ENCODE assay signal across 10 cellular contexts in the genomic region with DNA sequence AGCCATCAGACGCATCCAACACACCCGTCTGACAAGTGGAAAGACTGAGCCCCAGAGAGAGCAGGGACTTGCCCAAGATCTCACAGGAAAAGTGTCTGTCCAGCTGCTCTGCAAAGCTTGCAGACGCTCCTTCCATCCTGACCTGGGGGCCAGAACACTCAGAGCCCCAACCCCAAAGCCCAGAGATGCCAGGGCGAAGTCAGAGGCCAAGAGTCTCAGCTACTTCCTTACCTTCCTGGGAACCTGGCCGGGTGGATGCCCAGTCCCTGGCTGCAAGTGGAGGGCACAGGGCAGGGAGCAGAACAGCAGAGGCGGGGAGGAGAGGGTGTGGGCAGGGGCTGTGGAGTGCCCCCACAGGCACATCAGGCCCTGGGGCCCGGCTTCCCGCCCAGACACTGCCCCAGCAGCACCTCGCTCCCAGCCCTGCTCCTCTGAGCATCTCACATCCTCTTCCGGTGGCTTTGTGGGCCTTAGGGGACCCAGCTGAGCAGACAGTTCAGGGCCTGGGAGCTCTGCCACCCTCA. TPM values are rescaled to one million over a fixed set of nuclear protein-coding genes. Genes with fewer than 3 reads are reported as not detected.
DNase-seq lines count a peak whose midpoint lies in the region; ATAC-seq and TF ChIP-seq lines count a peak whose summit lies in the region.
"Had no signal": no experiment of that assay in that cellular context is flagged by ENCODE, and none has a peak within 500 bp of the region (broad histone marks: within the 10 kb centered on the region; RNA-seq: fewer than 3 reads in every experiment).

No MANE protein-coding gene starts in this region.

- 81 to 92% (median 85%) methylated on average over 5 to 10 of the region's 10 CpGs for WGBS in adrenal gland, 4 donors

- peak overlapping the region; percentile 90 to 98 for H3K27ac Mint-ChIP-seq in natural killer cell treated with Interleukin-12 subunit alpha and Interleukin-12 subunit beta and Interleukin-15 and Interleukin-18, amount 100 ng/mL, for 72 hours

- H3K36me3 Mint-ChIP-seq in natural killer cell treated with Interleukin-12 subunit alpha and Interleukin-12 subunit beta and Interleukin-15 and Interleukin-18, amount 100 ng/mL, for 72 hours: peaks cover 2% of the 10 kb centered on the region

- H3K4me3 Mint-ChIP-seq in natural killer cell treated with Interleukin-12 subunit alpha and Interleukin-12 subunit beta and Interleukin-15 and Interleukin-18, amount 100 ng/mL, for 72 hours: peak overlapping the region; percentile 84

- H3K4me3 ChIP-seq in GM12864 (ENCODE audit: low read depth, low read length) (peak overlapping the region; percentile 46), adrenal gland (no peak overlapping the region)

- H3K9me3 ChIP-seq in adrenal gland (replicated peaks in 1 of 3): no peaks in the 10 kb centered on the region
- H3K9me3 ChIP-seq: neutrophil had no signal

- CTCF ChIA-PET in HEK293T (lab: Yijun Ruan, JAX): interaction anchor here (3.6 kb wide), 1 partner anchor 13 kb away, joined by 16 read pairs; no protein-coding TSS in a partner anchor

- peak; percentile 41 for ATAC-seq in HG03139 (IDR thresholded peaks at IDR 0.05; ENCODE audit: unreplicated experiment)
- peak; percentile 29 to 56 for ATAC-seq in natural killer cell treated with Interleukin-12 subunit alpha and Interleukin-12 subunit beta and Interleukin-15 and Interleukin-18, amount 100 ng/mL, for 72 hours
- no peak for ATAC-seq in GM18517 (IDR thresholded peaks at IDR 0.05; ENCODE audit: unreplicated experiment)
- no peak for ATAC-seq in GM21825 (IDR thresholded peaks at IDR 0.05; ENCODE audit: unreplicated experiment)

- H3K27me3 ChIP-seq in adrenal gland: no peaks in the 10 kb centered on the region

- POLR2A ChIA-PET in HEK293T (lab: Yijun Ruan, JAX): no interaction called here

- H3K27me3 Mint-ChIP-seq in natural killer cell treated with Interleukin-12 subunit alpha and Interleukin-12 subunit beta and Interleukin-15 and Interleukin-18, amount 100 ng/mL, for 72 hours: no peaks in the 10 kb centered on the region

- peaks cover 73 to 74% of the 10 kb centered on the region in 2 donors for H3K4me1 Mint-ChIP-seq in natural killer cell treated with Interleukin-12 subunit alpha and Interleukin-12 subunit beta and Interleukin-15 and Interleukin-18, amount 100 ng/mL, for 72 hours (ENCODE audit: low read depth in 2 of 2)

- peaks cover 39 to 71% of the 10 kb centered on the region in 2 donors for H3K4me1 ChIP-seq in adrenal gland (replicated peaks in 1 of 2)

- intact Hi-C loops in adrenal gland (cut with DNase I): no loop called here

- TF ChIP-seq POLR2A in adrenal gland (IDR thresholded peaks at IDR 0.05): no peak

- no peak for TF ChIP-seq CTCF in GM12864 (IDR thresholded peaks at IDR 0.05; ENCODE audit: low read depth, low read length, missing control alignments)
- TF ChIP-seq CTCF in adrenal gland (IDR thresholded peaks at IDR 0.05): no peak

- H3K9me3 Mint-ChIP-seq in natural killer cell treated with Interleukin-12 subunit alpha and Interleukin-12 subunit beta and Interleukin-15 and Interleukin-18, amount 100 ng/mL, for 72 hours: no peaks in the 10 kb centered on the region

- H3K36me3 ChIP-seq in adrenal gland (replicated peaks in 1 of 2): no peaks in the 10 kb centered on the region
- H3K36me3 ChIP-seq: neutrophil had no signal

- H3K27ac ChIP-seq in adrenal gland: peak overlapping the region in 2 of 5 donors; percentile 82 to 95
- H3K27ac ChIP-seq: neutrophil had no signal

- DNase-seq in GM12864 (ENCODE audit: low read depth) (no peak), HEK293T (ENCODE audit: extremely low spot score) (no peak), adrenal gland (no peak)
- DNase-seq in activated effector memory CD4-positive, alpha-beta T cell treated with anti-CD3 and anti-CD28 coated beads, Interleukin-2, amount 50 U/mL, for 16 hours: peak; percentile 86
- DNase-seq in natural killer cell treated with Interleukin-12 subunit alpha and Interleukin-12 subunit beta and Interleukin-15 and Interleukin-18, amount 100 ng/mL, for 72 hours (ENCODE audit: low spot score): peak; percentile 79
- DNase-seq: NCI-H2081 treated with DMSO at 0.1 percent for 48 hours had no signal

TF ChIP-seq in HEK293T, 16 proteins besides CTCF, POLR2A, EP300 and RAD21:
- TF ChIP-seq FOXA1 (IDR thresholded peaks at IDR 0.05): no peak
- TF ChIP-seq BHLHE40 (IDR thresholded peaks at IDR 0.05; ENCODE audit: borderline replicate concordance): no peak
- no peak for TF ChIP-seq CTBP1 (IDR thresholded peaks at IDR 0.05; ENCODE audit: borderline replicate concordance)
- no peak for TF ChIP-seq SP1 (IDR thresholded peaks at IDR 0.05)
- TF ChIP-seq, protein P1, sequence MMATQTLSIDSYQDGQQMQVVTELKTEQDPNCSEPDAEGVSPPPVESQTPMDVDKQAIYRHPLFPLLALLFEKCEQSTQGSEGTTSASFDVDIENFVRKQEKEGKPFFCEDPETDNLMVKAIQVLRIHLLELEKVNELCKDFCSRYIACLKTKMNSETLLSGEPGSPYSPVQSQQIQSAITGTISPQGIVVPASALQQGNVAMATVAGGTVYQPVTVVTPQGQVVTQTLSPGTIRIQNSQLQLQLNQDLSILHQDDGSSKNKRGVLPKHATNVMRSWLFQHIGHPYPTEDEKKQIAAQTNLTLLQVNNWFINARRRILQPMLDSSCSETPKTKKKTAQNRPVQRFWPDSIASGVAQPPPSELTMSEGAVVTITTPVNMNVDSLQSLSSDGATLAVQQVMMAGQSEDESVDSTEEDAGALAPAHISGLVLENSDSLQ (IDR thresholded peaks at IDR 0.05): no peak
- TF ChIP-seq ELF4 (IDR thresholded peaks at IDR 0.05): no peak
- no peak for TF ChIP-seq FOXK2 (IDR thresholded peaks at IDR 0.05)
- TF ChIP-seq L3MBTL2 (conservative IDR thresholded peaks at IDR 0.05): no peak
- no peak for TF ChIP-seq TARDBP (IDR thresholded peaks at IDR 0.05)
- TF ChIP-seq LEF1 (IDR thresholded peaks at IDR 0.05; ENCODE audit: borderline replicate concordance): no peak

RNA-seq across cellular contexts. Expression of a gene that starts 9.7 kb away (rescaled TPM):
- total RNA-seq in natural killer cell treated with Interleukin-12 subunit alpha and Interleukin-12 subunit beta and Interleukin-15 and Interleukin-18, amount 100 ng/mL, for 72 hours: 100 to 1,000 TPM; 138 to 159 TPM
- total RNA-seq in adrenal gland: 100 to 1,000 TPM in 1 of 8 donors, 10 to 100 TPM in 7; 38.9 to 104 (median 67.5) TPM
- 100 to 1,000 TPM in 1 of 3 donors, 10 to 100 TPM in 2; 21.3 to 170 (median 97.8) TPM for polyA plus RNA-seq in adrenal gland

RNA-seq across cellular contexts. Expression of a gene that starts 32.9 kb away (rescaled TPM):
- 1 to 10 TPM; 4.1 to 7.2 TPM for total RNA-seq in natural killer cell treated with Interleukin-12 subunit alpha and Interleukin-12 subunit beta and Interleukin-15 and Interleukin-18, amount 100 ng/mL, for 72 hours
- 10 to 100 TPM; 14.9 to 67.5 (median 39.7) TPM for total RNA-seq in adrenal gland
- 10 to 100 TPM in 2 of 3 donors, 1 to 10 TPM in 1; 6.7 to 29.0 (median 18.9) TPM for polyA plus RNA-seq in adrenal gland

Comparison
In these comparisons a context has a peak if more than half of its experiments do, and no peak if none do; other contexts are left out.
1. DNase-seq: peak in activated effector memory CD4-positive, alpha-beta T cell treated with anti-CD3 and anti-CD28 coated beads, Interleukin-2, amount 50 U/mL, for 16 hours (single experiment) and natural killer cell treated with Interleukin-12 subunit alpha and Interleukin-12 subunit beta and Interleukin-15 and Interleukin-18, amount 100 ng/mL, for 72 hours (single experiment); none in GM12864 (single experiment), HEK293T (single experiment) and adrenal gland (0 of 7).
2. ATAC-seq: peak in HG03139 (single experiment) and natural killer cell treated with Interleukin-12 subunit alpha and Interleukin-12 subunit beta and Interleukin-15 and Interleukin-18, amount 100 ng/mL, for 72 hours (2 of 2); none in GM18517 (single experiment) and GM21825 (single experiment).